Comparison of ENCODE assay signal across 8 cellular contexts in genomic region chr5:119356384-119357188, GRCh38. TPM values are rescaled to one million over a fixed set of nuclear protein-coding genes. Genes with fewer than 3 reads are reported as not detected.
A peak's percentile ranks its signal among the peaks of the same experiment; 100 is the strongest.
DNase-seq lines count a peak whose midpoint lies in the region; ATAC-seq, FAIRE-seq and TF ChIP-seq lines count a peak whose summit lies in the region.

No MANE protein-coding gene starts in this region.

- TF ChIP-seq POLR2A in IMR-90 (IDR thresholded peaks at IDR 0.05; ENCODE audit: low read depth, low read length) (no peak), GM12878 (IDR thresholded peaks at IDR 0.05; ENCODE audit: low read depth, low read length) (no peak), transverse colon (IDR thresholded peaks at IDR 0.05) (no peak)

- peak overlapping the region; percentile 26 for H2BK5ac ChIP-seq in IMR-90 (ENCODE audit: low read depth, low read length, poor library complexity, severe bottlenecking)

- peak overlapping the region; percentile 31; the same call in 1 of the 2 replicates for H2AK5ac ChIP-seq in IMR-90 (ENCODE audit: low read depth, low read length)

- SMC1A ChIA-PET in GM12878 (lab: Charles Lee; ENCODE audit: uncharacterized antibody, unreplicated experiment): interaction anchor here (0.7 to 34.8 kb wide), 25 partner anchors 6 to 326 kb away, joined by 3 to 1117 read pairs (median 6); partner anchors contain the start of gene TNFAIP8

- intact Hi-C loops in CD4-positive, alpha-beta T cell (cut with DNase I, micrococcal nuclease): loop anchor here (5.0 kb wide), 1 partner anchor 39 kb away; no protein-coding TSS in a partner anchor
- intact Hi-C loops in IMR-90 (cut with micrococcal nuclease) (loop anchor here (1.0 to 5.0 kb wide), 5 partner anchors 32 to 369 kb away; partner anchors contain the start of gene DTWD2), GM12878 (cut with micrococcal nuclease; ENCODE audit: unreplicated experiment) (loop anchor here (5.0 to 10.0 kb wide), 3 partner anchors 41 to 632 kb away; partner anchors contain the start of gene DMXL1), left lung (cut with DNase I) (no loop called here), transverse colon (cut with DNase I; ENCODE audit: low total_unique reads) (no loop called here)

- H3K4me3 ChIP-seq in IMR-90 (ENCODE audit: insufficient read depth, low read depth, low read length): peak overlapping the region; percentile 74
- H3K4me3 ChIP-seq in GM12878: peak overlapping the region; percentile 96
- peak overlapping the region; percentile 55 to 57 for H3K4me3 ChIP-seq in left lung
- peak overlapping the region; percentile 34 to 69 (median 48) for H3K4me3 ChIP-seq in transverse colon

- H3K9ac ChIP-seq in IMR-90 (ENCODE audit: low read depth, low read length) (peak overlapping the region; percentile 90), GM12878 (ENCODE audit: control insufficient read depth, insufficient read depth, low read length) (peak overlapping the region; percentile 65)

- peaks cover 48% of the 10 kb centered on the region for H3K36me3 Mint-ChIP-seq in CD4-positive, alpha-beta T cell (ENCODE audit: low read depth)

- dilution Hi-C loops in IMR-90 (cut with HindIII; ENCODE audit: low sequenced_read_pairs, unreplicated experiment): no loop called here

- CTCF ChIA-PET in CD4-positive, alpha-beta T cell (lab: Charles Lee): interaction anchor here (0.7 to 6.3 kb wide), 9 partner anchors 7 to 54 kb away, joined by 3 to 36 read pairs (median 4); no protein-coding TSS in a partner anchor
- CTCF ChIA-PET in IMR-90 (lab: Yijun Ruan, JAX) (interaction anchor here (0.8 to 3.1 kb wide), 8 partner anchors 10 to 335 kb away, joined by 3 to 22 read pairs (median 4); no protein-coding TSS in a partner anchor), GM12878 (lab: Yijun Ruan, JAX) (interaction anchor here (0.7 to 6.4 kb wide), 13 partner anchors 9 to 368 kb away, joined by 3 to 154 read pairs (median 3); partner anchors contain the start of gene DTWD2)

- H2AFZ ChIP-seq in IMR-90 (replicated peaks; ENCODE audit: low read length, poor library complexity) (peak overlapping the region; percentile 74), GM12878 (ENCODE audit: control insufficient read depth, low read depth, low read length) (no peak overlapping the region)

- 0% methylated on average over 4 of the region's 9 CpGs; no CpG with 5 or more reads in 1 of the 2 experiments for WGBS in IMR-90 (ENCODE audit: extremely low coverage in 2 of 2, insufficient read length in 1 of 2), 2 experiments
- 1% methylated on average over 9 of the region's 9 CpGs for WGBS in GM12878 (ENCODE audit: insufficient coverage, insufficient replicate concordance, low lambda C conversion rate, missing lambda C conversion rate)
- 0 to 10% methylated on average over 8 to 9 of the region's 9 CpGs for WGBS in transverse colon (ENCODE audit: low coverage in 1 of 2), 2 donors

- H2AK9ac ChIP-seq in IMR-90 (replicated peaks; ENCODE audit: low read depth, low read length, poor library complexity): peak overlapping the region; percentile 3

- no peak for ATAC-seq in CD4-positive, alpha-beta T cell (ENCODE audit: poor library complexity)
- ATAC-seq in IMR-90 (ENCODE audit: low read depth): peak; percentile 4
- ATAC-seq in GM12878: peak; percentile 4
- ATAC-seq in left lung: peak; percentile 15

- H4K8ac ChIP-seq in IMR-90 (ENCODE audit: low read depth in 2 of 2, low read length in 2 of 2): peak overlapping the region; percentile 16 to 47; a peak in 2 of 4 replicates

- peak overlapping the region; percentile 31 for H4K91ac ChIP-seq in IMR-90 (ENCODE audit: insufficient read depth, low read depth, low read length)

- TF ChIP-seq CTCF in CD4-positive, alpha-beta T cell (IDR thresholded peaks at IDR 0.05): no peak
- TF ChIP-seq CTCF in IMR-90 (conservative IDR thresholded peaks at IDR 0.05; ENCODE audit: low read depth, low read length) (no peak), GM12878 (IDR thresholded peaks at IDR 0.05 in 2 of 3, conservative IDR thresholded peaks at IDR 0.05 in 1 of 3; ENCODE audit: control insufficient read depth in 2 of 3, extremely low read depth in 1 of 3, insufficient read depth in 1 of 3, low read depth in 3 of 3, low read length in 3 of 3) (no peak), left lung (IDR thresholded peaks at IDR 0.05) (no peak), transverse colon (IDR thresholded peaks at IDR 0.05) (no peak)

- 0 out of 3 replicates have a peak overlapping the region, but pooled peaks have one; percentile 34 for H2BK15ac ChIP-seq in IMR-90 (ENCODE audit: low read depth, low read length)

- H3K4me3 Mint-ChIP-seq in CD4-positive, alpha-beta T cell: peak overlapping the region; percentile 93

- TF ChIP-seq EP300 in GM12878 (IDR thresholded peaks at IDR 0.05; ENCODE audit: borderline replicate concordance in 1 of 2, control insufficient read depth in 1 of 2, low read depth in 2 of 2, low read length in 2 of 2): no peak
- no peak for TF ChIP-seq EP300 in transverse colon (IDR thresholded peaks at IDR 0.05; ENCODE audit: low read depth)

- H3K18ac ChIP-seq in IMR-90 (ENCODE audit: low read depth, low read length): peak overlapping the region; percentile 97

- H3K9me3 Mint-ChIP-seq in CD4-positive, alpha-beta T cell: no peaks in the 10 kb centered on the region

- POLR2A ChIA-PET in CD4-positive, alpha-beta T cell (lab: Charles Lee): interaction anchor here (0.6 to 13.0 kb wide), 13 partner anchors 9 to 286 kb away, joined by 3 to 301 read pairs (median 4); partner anchors contain the start of gene DMXL1
- POLR2A ChIA-PET in IMR-90 (lab: Charles Lee; ENCODE audit: unreplicated experiment) (interaction anchor here (0.5 to 1.2 kb wide), 2 partner anchors 22 to 44 kb away, joined by 3 to 4 read pairs; no protein-coding TSS in a partner anchor), GM12878 (lab: Charles Lee) (interaction anchor here (0.8 to 20.5 kb wide), 16 partner anchors 11 to 283 kb away, joined by 3 to 657 read pairs (median 6); no protein-coding TSS in a partner anchor)

- peaks cover 98% of the 10 kb centered on the region for H3K4me1 Mint-ChIP-seq in CD4-positive, alpha-beta T cell (ENCODE audit: low read depth)

- H2BK20ac ChIP-seq in IMR-90 (ENCODE audit: low read depth, low read length): peak overlapping the region; percentile 28; the same call in 1 of the 2 replicates

- peak overlapping the region; percentile 81; the same call in 1 of the 2 replicates for H3K56ac ChIP-seq in IMR-90 (ENCODE audit: extremely low read depth, insufficient read depth, low read length)

- H4K20me1 ChIP-seq in IMR-90 (ENCODE audit: insufficient read depth, low read length) (no peaks in the 10 kb centered on the region; the same call in 1 of the 2 replicates), GM12878 (ENCODE audit: control insufficient read depth, insufficient read depth) (peaks cover 10% of the 10 kb centered on the region)

- peaks cover 5% of the 10 kb centered on the region for H3K9me1 ChIP-seq in IMR-90 (ENCODE audit: insufficient read depth, low read length)

- H3K27me3 ChIP-seq in CD4-positive, alpha-beta T cell (ENCODE audit: control insufficient read depth, insufficient read depth, low read length): no peaks in the 10 kb centered on the region
- no peaks in the 10 kb centered on the region for H3K27me3 ChIP-seq in IMR-90 (ENCODE audit: control insufficient read depth, insufficient read depth, low read length)
- no peaks in the 10 kb centered on the region for H3K27me3 ChIP-seq in GM12878 (replicated peaks in 1 of 2; ENCODE audit: control insufficient read depth in 2 of 2, insufficient read depth in 2 of 2, low read length in 1 of 2)
- no peaks in the 10 kb centered on the region for H3K27me3 ChIP-seq in left lung
- H3K27me3 ChIP-seq in transverse colon: no peaks in the 10 kb centered on the region

- H3K79me2 ChIP-seq in GM12878 (ENCODE audit: control insufficient read depth, insufficient read depth, low read length): peaks cover 100% of the 10 kb centered on the region

- no peaks in the 10 kb centered on the region for H3K27me3 Mint-ChIP-seq in CD4-positive, alpha-beta T cell

- peak overlapping the region; percentile 90 for H4K5ac ChIP-seq in IMR-90 (ENCODE audit: low read depth, low read length)

- peaks cover 27 to 39% of the 10 kb centered on the region in 2 experiments for H3K79me1 ChIP-seq in IMR-90 (ENCODE audit: low read depth in 1 of 2, low read length in 2 of 2)

- H3K27ac Mint-ChIP-seq in CD4-positive, alpha-beta T cell: peak overlapping the region; percentile 86

- H3K27ac ChIP-seq in CD4-positive, alpha-beta T cell (ENCODE audit: low read depth, low read length): peak overlapping the region; percentile 63
- H3K27ac ChIP-seq in IMR-90 (ENCODE audit: insufficient read depth, low read length) (peak overlapping the region; percentile 88), GM12878 (ENCODE audit: control insufficient read depth, insufficient read depth) (peak overlapping the region; percentile 92), left lung (peak overlapping the region; percentile 81 to 86), transverse colon (peak overlapping the region; percentile 63 to 85 (median 74))

- no peak for TF ChIP-seq RAD21 in IMR-90 (IDR thresholded peaks at IDR 0.05; ENCODE audit: low read length)
- TF ChIP-seq RAD21 in GM12878 (IDR thresholded peaks at IDR 0.05; ENCODE audit: insufficient read depth, low read depth, low read length): 0 out of 2 replicates have a peak, but pooled peaks have one; percentile 24

- RAD21 ChIA-PET in GM12878 (lab: Charles Lee; ENCODE audit: unreplicated experiment): interaction anchor here (0.6 to 17.9 kb wide), 23 partner anchors 11 to 368 kb away, joined by 3 to 501 read pairs (median 4); partner anchors contain the start of genes DMXL1 and DTWD2

- peak overlapping the region; percentile 45 for H2BK120ac ChIP-seq in IMR-90 (ENCODE audit: low read depth, low read length)

- in situ Hi-C loops in IMR-90 (cut with MboI; ENCODE audit: low sequenced_read_pairs) (no loop called here), GM12878 (cut with MboI) (no loop called here), transverse colon (cut with MboI; ENCODE audit: low pct_ligation_motif_present in 1 of 4, low pct_unique_long_range_greater_than_20kb in 1 of 4, low sequenced_read_pairs in 3 of 4) (no loop called here)

- H3K23ac ChIP-seq in IMR-90 (ENCODE audit: low read depth, low read length): peak overlapping the region; percentile 86

- H3K4me1 ChIP-seq in IMR-90 (ENCODE audit: control insufficient read depth, insufficient read depth, low read length): peaks cover 18% of the 10 kb centered on the region
- H3K4me1 ChIP-seq in GM12878 (ENCODE audit: control insufficient read depth, insufficient read depth, low read length): peaks cover 45% of the 10 kb centered on the region
- peaks cover 14 to 66% of the 10 kb centered on the region in 2 donors for H3K4me1 ChIP-seq in left lung
- H3K4me1 ChIP-seq in transverse colon: peaks cover 5 to 54% (median 11%) of the 10 kb centered on the region in 4 donors

- FAIRE-seq in GM12878 (lab: Jason Lieb, UNC): no peak

- peak overlapping the region; percentile 100 for H3K4me2 ChIP-seq in IMR-90 (ENCODE audit: low read depth, low read length)
- H3K4me2 ChIP-seq in GM12878 (ENCODE audit: control insufficient read depth, insufficient read depth): peak overlapping the region; percentile 95

- no peaks in the 10 kb centered on the region for H3K36me3 ChIP-seq in IMR-90 (ENCODE audit: control insufficient read depth, insufficient read depth, low read length)
- H3K36me3 ChIP-seq in GM12878 (ENCODE audit: control insufficient read depth in 2 of 2, insufficient read depth in 2 of 2, low read length in 1 of 2): peaks cover under 1 to 12% of the 10 kb centered on the region in 2 experiments; a peak in 1 of 4 replicates
- H3K36me3 ChIP-seq in left lung: no peaks in the 10 kb centered on the region
- H3K36me3 ChIP-seq in transverse colon: no peaks in the 10 kb centered on the region

- BruUV-seq in IMR-90 (replicated peaks; lab: Mats Ljungman, UMichigan) (no TSS peak), GM12878 (replicated peaks; lab: Mats Ljungman, UMichigan) (no TSS peak)

- DNase-seq in CD4-positive, alpha-beta T cell: no peak
- DNase-seq in IMR-90 (no peak), GM12878 (ENCODE audit: low read depth, low spot score) (no peak), left lung (no peak), transverse colon (no peak), UCSD-AML1 (lab: John Stamatoyannopoulos, UW; ENCODE audit: unreplicated experiment) (no peak), SHP77 treated with DMSO at 0.1 percent for 48 hours (lab: John Stamatoyannopoulos, UW) (no peak), AG08396 (ENCODE audit: low spot score) (no peak)

- H3K4ac ChIP-seq in IMR-90 (ENCODE audit: low read depth, low read length): peak overlapping the region; percentile 59

- no peaks in the 10 kb centered on the region for H3K9me3 ChIP-seq in CD4-positive, alpha-beta T cell (ENCODE audit: control insufficient read depth, low read length)
- H3K9me3 ChIP-seq in IMR-90 (ENCODE audit: control insufficient read depth, insufficient read depth, low read length): no peaks in the 10 kb centered on the region
- no peaks in the 10 kb centered on the region for H3K9me3 ChIP-seq in GM12878 (replicated peaks; ENCODE audit: control insufficient read depth, insufficient read depth, low read length)
- no peaks in the 10 kb centered on the region for H3K9me3 ChIP-seq in left lung
- no peaks in the 10 kb centered on the region for H3K9me3 ChIP-seq in transverse colon

- H3K14ac ChIP-seq in IMR-90 (replicated peaks; ENCODE audit: low read depth, low read length): peak overlapping the region; percentile 70

RNA-seq across cellular contexts. Expression of gene TNFAIP8, which starts 0.8 kb away (rescaled TPM):
- 100 to 1,000 TPM; 106 to 114 TPM for total RNA-seq in CD4-positive, alpha-beta T cell
- total RNA-seq in IMR-90 (2012; rRNA removed) (29.9 and 42.5 TPM in 2 replicates), GM12878 (2014; rRNA removed) (140 and 157 TPM in 2 replicates), GM12878 (2014; rRNA removed; fragmentation: Illumina TruSeq; extraction: Trizol) (178 and 183 TPM in 2 replicates), GM12878 (2021) (116 and 124 TPM in 2 replicates), left lung (10 to 100 TPM; 15.6 to 30.1 TPM), transverse colon (10 to 100 TPM in 3 of 4 donors, 1 to 10 TPM in 1; 9.8 to 28.1 (median 22.5) TPM)
- polyA plus RNA-seq in IMR-90 (2012; rRNA removed) (16.2 and 20.3 TPM in 2 replicates), GM12878 (2011; rRNA removed) (169 and 264 TPM in 2 replicates), GM12878 (2014; fragmentation: Illumina TruSeq; extraction: Trizol) (180 and 219 TPM in 2 replicates), GM12878 (2014; fragmentation: Nextera tagmentation; extraction: Ambion mirVana) (100 to 1,000 TPM; 217 to 324 TPM), GM12878 (2014; rRNA removed) (108 and 144 TPM in 2 replicates), GM12878 (2016; fragmentation: Nextera tagmentation; extraction: Ambion mirVana) (100 to 1,000 TPM; 177 to 181 TPM)
- 2.1 and 6.1 TPM in 2 replicates for polyA plus RNA-seq in IMR-90 (2012; cell fraction: cytosol; rRNA removed)
- 1.7 and 6.6 TPM in 2 replicates for polyA plus RNA-seq in IMR-90 (2012; cell fraction: nucleus; rRNA removed; ENCODE audit: low replicate concordance)
- 75.1 and 80.9 TPM in 2 replicates for total RNA-seq in GM12878 (2013; cell fraction: nucleolus; rRNA removed)
- polyA plus RNA-seq in GM12878 (2011; ENCODE audit: low read depth): 51.5 TPM
- polyA plus RNA-seq in GM12878 (2011; cell fraction: cytosol; rRNA removed): 66.2 and 70.2 TPM in 2 replicates
- polyA plus RNA-seq in GM12878 (2011; cell fraction: nucleus; rRNA removed): 51.6 and 57.2 TPM in 2 replicates
- 82.6 and 119 TPM in 2 replicates for polyA plus RNA-seq in GM12878 (2012)
- 69.6 and 132 TPM in 2 replicates for polyA minus RNA-seq in GM12878 (2011; rRNA and poly(A)+ RNA removed)
- 56.4 and 60.0 TPM in 2 replicates for polyA minus RNA-seq in GM12878 (2011; cell fraction: cytosol; rRNA and poly(A)+ RNA removed)
- 30.6 and 45.0 TPM in 2 replicates for polyA minus RNA-seq in GM12878 (2011; cell fraction: nucleus; rRNA and poly(A)+ RNA removed)

Comparison
In these comparisons a context has a peak if more than half of its experiments do, and no peak if none do; other contexts are left out.
1. intact Hi-C loops: an anchor here in CD4-positive, alpha-beta T cell (5.0 kb wide), IMR-90 (1.0 to 5.0 kb wide) and GM12878 (5.0 to 10.0 kb wide); none called in left lung and transverse colon.